Comparison of ENCODE assay signal across 11 cellular contexts in genomic region chr1:206466840-206467649, GRCh38. TPM values are rescaled to one million over a fixed set of nuclear protein-coding genes. Genes with fewer than 3 reads are reported as not detected.
DNase-seq lines count a peak whose midpoint lies in the region; ATAC-seq and TF ChIP-seq lines count a peak whose summit lies in the region.
"Had no signal": no experiment of that assay in that cellular context is flagged by ENCODE, and none has a peak within 500 bp of the region (broad histone marks: within the 10 kb centered on the region; RNA-seq: fewer than 3 reads in every experiment).

No MANE protein-coding gene starts in this region.

- DNase-seq in Right ventricle myocardium superior: peak; percentile 38
- DNase-seq in Right ventricle myocardium inferior (ENCODE audit: missing footprints): no peak
- DNase-seq in T-cell: peak in 6 of 34 experiments; percentile 7 to 31 (median 26)
- no peak for DNase-seq in effector memory CD8-positive, alpha-beta T cell
- no peak for DNase-seq in type B pancreatic cell (ENCODE audit: extremely low spot score, unreplicated experiment)
- DNase-seq in HK-2 (ENCODE audit: unreplicated experiment): no peak
- DNase-seq in COR-L47 (lab: John Stamatoyannopoulos, UW): no peak
- DNase-seq: glutamatergic neuron, kidney, NCI-H2029 treated with DMSO at 0.1 percent for 48 hours had no signal

- H3K4me1 Mint-ChIP-seq in T-cell (peaks cover 63 to 84% (median 68%) of the 10 kb centered on the region in 3 donors), type B pancreatic cell (ENCODE audit: unreplicated experiment) (peaks cover 43% of the 10 kb centered on the region)
- H3K4me1 Mint-ChIP-seq in effector memory CD8-positive, alpha-beta T cell (ENCODE audit: low read depth in 2 of 2): peaks cover 53 to 54% of the 10 kb centered on the region in 2 donors

- no peaks in the 10 kb centered on the region for H3K36me3 Mint-ChIP-seq in T-cell
- peaks cover 10% of the 10 kb centered on the region for H3K36me3 Mint-ChIP-seq in effector memory CD8-positive, alpha-beta T cell (ENCODE audit: insufficient read depth)
- peaks cover 5% of the 10 kb centered on the region for H3K36me3 Mint-ChIP-seq in type B pancreatic cell

- ATAC-seq in Right ventricle myocardium superior (ENCODE audit: poor library complexity) (no peak), Right ventricle myocardium inferior (no peak), T-cell (replicated peaks in 1 of 4) (peak; percentile 4 to 11 (median 8)), GM19452 (IDR thresholded peaks at IDR 0.05; ENCODE audit: unreplicated experiment) (no peak)
- no peak for ATAC-seq in effector memory CD8-positive, alpha-beta T cell (replicated peaks)

- H3K27me3 Mint-ChIP-seq in T-cell (no peaks in the 10 kb centered on the region), type B pancreatic cell (peaks cover 21% of the 10 kb centered on the region)
- no peaks in the 10 kb centered on the region for H3K27me3 Mint-ChIP-seq in effector memory CD8-positive, alpha-beta T cell

- H3K9me3 Mint-ChIP-seq in T-cell: no peaks in the 10 kb centered on the region
- no peaks in the 10 kb centered on the region for H3K9me3 Mint-ChIP-seq in effector memory CD8-positive, alpha-beta T cell
- H3K9me3 Mint-ChIP-seq in type B pancreatic cell: no peaks in the 10 kb centered on the region

- CTCF ChIA-PET in T-cell (lab: Charles Lee): interaction anchor here in 1 of 2 donors (0.7 to 2.1 kb wide), 2 partner anchors 12 to 203 kb away, joined by 3 to 4 read pairs; no protein-coding TSS in a partner anchor

- H3K4me3 Mint-ChIP-seq in T-cell (peak overlapping the region; percentile 38 to 90 (median 53)), type B pancreatic cell (peak overlapping the region; percentile 18)
- peak overlapping the region; percentile 43 to 77 for H3K4me3 Mint-ChIP-seq in effector memory CD8-positive, alpha-beta T cell

- intact Hi-C loops in Right ventricle myocardium superior (cut with DNase I) (no loop called here), Right ventricle myocardium inferior (cut with DNase I) (no loop called here)

- POLR2A ChIA-PET in T-cell (lab: Charles Lee): interaction anchor here (0.6 to 0.9 kb wide), 3 partner anchors 11 to 467 kb away, joined by 3 to 4 read pairs (median 3); no protein-coding TSS in a partner anchor

- no peak for TF ChIP-seq CTCF in type B pancreatic cell (conservative IDR thresholded peaks at IDR 0.05)

- peak overlapping the region; percentile 92 to 96 for H3K27ac Mint-ChIP-seq in T-cell
- peak overlapping the region in 1 of 2 donors; percentile 81 for H3K27ac Mint-ChIP-seq in effector memory CD8-positive, alpha-beta T cell
- H3K27ac Mint-ChIP-seq in type B pancreatic cell: peak overlapping the region; percentile 11

RNA-seq across cellular contexts. Expression of gene IKBKE, which starts 3.2 kb away (rescaled TPM):
- 0.46 TPM for total RNA-seq in Right ventricle myocardium superior
- 0.62 TPM for total RNA-seq in Right ventricle myocardium inferior
- total RNA-seq in T-cell: 10 to 100 TPM; 60.7 to 84.7 (median 81.4) TPM
- total RNA-seq in type B pancreatic cell (ENCODE audit: low replicate concordance): 10.7 and 13.4 TPM in 2 replicates

RNA-seq across cellular contexts. Expression of gene RASSF5, which starts 40.3 kb away (rescaled TPM):
- total RNA-seq in Right ventricle myocardium superior (3.9 TPM), Right ventricle myocardium inferior (5.3 TPM), T-cell (100 to 1,000 TPM; 174 to 224 (median 204) TPM), type B pancreatic cell (ENCODE audit: low replicate concordance) (3.8 and 5.9 TPM in 2 replicates)

Comparison
In these comparisons a context has a peak if more than half of its experiments do, and no peak if none do; other contexts are left out.
1. ATAC-seq: peak in T-cell (4 of 4); none in Right ventricle myocardium superior (single experiment), Right ventricle myocardium inferior (single experiment), effector memory CD8-positive, alpha-beta T cell (single experiment) and GM19452 (single experiment).
2. RNA of gene RASSF5, which starts 40.3 kb away (total RNA-seq): 174 to 224 TPM in T-cell; 5.3 TPM in Right ventricle myocardium inferior (single experiment), 3.9 TPM in Right ventricle myocardium superior (single experiment) and 3.8 to 5.9 TPM in type B pancreatic cell; every median in the first group is over 10 times any median in the second.
3. Peak in every context shown above with its lines, with median percentiles within 50 percentile points of each other: H3K4me3 Mint-ChIP-seq.